Comparison of ENCODE assay signal across 27 cellular contexts in genomic region chr1:147673816-147674215, GRCh38.
"Had no signal": no experiment of that assay in that cellular context is flagged by ENCODE, and none has a peak within 500 bp of the region (broad histone marks: within the 10 kb centered on the region; RNA-seq: fewer than 3 reads in every experiment).

No MANE protein-coding gene starts in this region.

- ATAC-seq: activated CD4-positive, alpha-beta T cell treated with anti-CD3 and anti-CD28 coated beads for 36 hours; activated T-helper 17 cell treated with anti-CD3 and anti-CD28 coated beads, Interleukin-2, amount 50 U/mL, for 72 hours; body of pancreas; gastroesophageal sphincter; heart right ventricle had no signal

- H3K27me3 ChIP-seq: body of pancreas, gastroesophageal sphincter, heart right ventricle had no signal

- H3K4me3 ChIP-seq: body of pancreas, esophagus squamous epithelium, gastroesophageal sphincter, heart right ventricle had no signal

- H3K9me3 ChIP-seq: body of pancreas had no signal

- H3K36me3 ChIP-seq: esophagus squamous epithelium, gastroesophageal sphincter, heart right ventricle had no signal

- DNase-seq: activated CD4-positive, alpha-beta memory T cell treated with anti-CD3 and anti-CD28 coated beads, Interleukin-2, amount 10 ng/mL, durations not matched to agents 7 days and 5 days; activated CD4-positive, alpha-beta T cell treated with anti-CD3 and anti-CD28 coated beads for 36 hours; activated CD4-positive, alpha-beta T cell treated with anti-CD3 and anti-CD28 coated beads, Interleukin-2, amount 10 ng/mL, durations not matched to agents 24 days and 14 days; activated CD4-positive, CD25-positive, alpha-beta regulatory T cell; activated CD4-positive, CD25-positive, alpha-beta regulatory T cell treated with anti-CD3 and anti-CD28 coated beads, Interleukin-2, amount 50 U/mL, for 72 hours; activated CD8-positive, alpha-beta memory T cell treated with anti-CD3 and anti-CD28 coated beads, Interleukin-2, amount 50 U/mL, for 48 hours; activated effector memory CD4-positive, alpha-beta T cell treated with Interleukin-2 at 50 U/mL for 16 hours; activated gamma-delta T cell treated with Interleukin-2 at 50 U/mL for 16 hours; activated naive CD4-positive, alpha-beta T cell treated with anti-CD3 and anti-CD28 coated beads, Interleukin-2, amount 50 U/mL, for 16 hours; activated naive CD4-positive, alpha-beta T cell treated with Interleukin-2 at 50 U/mL for 16 hours; activated T-cell treated with anti-CD3 and anti-CD28 coated beads for 4 hours; activated T-cell treated with anti-CD3 and anti-CD28 coated beads, Interleukin-2, amount 50 U/mL, for 24 hours; amygdala; aorta; body of pancreas; caudate nucleus; cortex of kidney; dermis blood vessel endothelial cell; effector CD8-positive, alpha-beta T cell; esophagus squamous epithelium; foreskin melanocyte; heart right ventricle; T-helper 2 cell had no signal

- H3K9me3 Mint-ChIP-seq: activated CD4-positive, alpha-beta T cell treated with anti-CD3 and anti-CD28 coated beads, Interleukin-2, amount 10 ng/mL, durations not matched to agents 24 days and 14 days; activated T-helper 17 cell treated with anti-CD3 and anti-CD28 coated beads, Interleukin-2, amount 50 U/mL, for 72 hours had no signal

- H3K36me3 Mint-ChIP-seq: activated naive CD8-positive, alpha-beta T cell had no signal

- H3K27ac ChIP-seq: body of pancreas, epithelial cell of prostate, esophagus squamous epithelium, gastroesophageal sphincter, heart right ventricle had no signal

- H3K27ac Mint-ChIP-seq: activated CD4-positive, alpha-beta memory T cell treated with anti-CD3 and anti-CD28 coated beads, Interleukin-2, amount 10 ng/mL, durations not matched to agents 7 days and 5 days; activated CD4-positive, alpha-beta T cell treated with anti-CD3 and anti-CD28 coated beads for 36 hours; activated CD4-positive, alpha-beta T cell treated with anti-CD3 and anti-CD28 coated beads, Interleukin-2, amount 10 ng/mL, durations not matched to agents 24 days and 14 days; activated naive CD8-positive, alpha-beta T cell; activated T-cell treated with anti-CD3 and anti-CD28 coated beads, Interleukin-2, amount 50 U/mL, for 24 hours; activated T-helper 17 cell treated with anti-CD3 and anti-CD28 coated beads, Interleukin-2, amount 50 U/mL, for 72 hours had no signal

- H3K27me3 Mint-ChIP-seq: activated naive CD8-positive, alpha-beta T cell; activated T-helper 17 cell treated with anti-CD3 and anti-CD28 coated beads, Interleukin-2, amount 50 U/mL, for 72 hours had no signal

- H3K4me3 Mint-ChIP-seq: activated CD4-positive, alpha-beta memory T cell treated with anti-CD3 and anti-CD28 coated beads, Interleukin-2, amount 10 ng/mL, durations not matched to agents 7 days and 5 days; activated CD4-positive, alpha-beta T cell treated with anti-CD3 and anti-CD28 coated beads for 36 hours; activated CD4-positive, alpha-beta T cell treated with anti-CD3 and anti-CD28 coated beads, Interleukin-2, amount 10 ng/mL, durations not matched to agents 24 days and 14 days; activated naive CD8-positive, alpha-beta T cell; activated T-cell treated with anti-CD3 and anti-CD28 coated beads, Interleukin-2, amount 50 U/mL, for 24 hours; activated T-helper 17 cell treated with anti-CD3 and anti-CD28 coated beads, Interleukin-2, amount 50 U/mL, for 72 hours had no signal
